Comparison of ENCODE assay signal across 2 cellular contexts in the genomic region with DNA sequence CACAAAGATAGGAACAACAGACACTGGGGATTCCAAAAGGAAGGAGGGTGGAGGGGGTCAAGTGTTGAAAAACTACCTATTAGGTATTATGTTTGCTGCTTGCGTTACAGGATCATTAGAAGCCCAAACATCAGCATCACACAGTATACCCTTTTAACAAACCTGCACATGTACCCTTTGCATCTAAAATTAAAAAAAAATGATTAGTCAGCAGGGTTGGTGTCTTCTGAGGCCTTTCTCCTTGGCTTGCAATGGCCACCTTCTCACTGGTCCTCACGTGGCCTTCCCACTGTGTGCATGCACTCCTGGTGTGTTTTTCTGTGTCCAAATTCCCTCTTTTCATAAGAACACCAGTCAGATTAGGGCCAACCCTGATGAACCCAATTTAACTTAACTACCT.
TF ChIP-seq lines count a peak whose summit lies in the region.

No MANE protein-coding gene starts in this region.

TF ChIP-seq in A549, 52 proteins besides CTCF, POLR2A, EP300 and RAD21 (continued from another document):
- no peak for TF ChIP-seq ESRRA (IDR thresholded peaks at IDR 0.05; ENCODE audit: borderline replicate concordance, low read length)

TF ChIP-seq in K562, 482 proteins besides CTCF, POLR2A, EP300 and RAD21 (continued from another document):
- TF ChIP-seq, protein P1, sequence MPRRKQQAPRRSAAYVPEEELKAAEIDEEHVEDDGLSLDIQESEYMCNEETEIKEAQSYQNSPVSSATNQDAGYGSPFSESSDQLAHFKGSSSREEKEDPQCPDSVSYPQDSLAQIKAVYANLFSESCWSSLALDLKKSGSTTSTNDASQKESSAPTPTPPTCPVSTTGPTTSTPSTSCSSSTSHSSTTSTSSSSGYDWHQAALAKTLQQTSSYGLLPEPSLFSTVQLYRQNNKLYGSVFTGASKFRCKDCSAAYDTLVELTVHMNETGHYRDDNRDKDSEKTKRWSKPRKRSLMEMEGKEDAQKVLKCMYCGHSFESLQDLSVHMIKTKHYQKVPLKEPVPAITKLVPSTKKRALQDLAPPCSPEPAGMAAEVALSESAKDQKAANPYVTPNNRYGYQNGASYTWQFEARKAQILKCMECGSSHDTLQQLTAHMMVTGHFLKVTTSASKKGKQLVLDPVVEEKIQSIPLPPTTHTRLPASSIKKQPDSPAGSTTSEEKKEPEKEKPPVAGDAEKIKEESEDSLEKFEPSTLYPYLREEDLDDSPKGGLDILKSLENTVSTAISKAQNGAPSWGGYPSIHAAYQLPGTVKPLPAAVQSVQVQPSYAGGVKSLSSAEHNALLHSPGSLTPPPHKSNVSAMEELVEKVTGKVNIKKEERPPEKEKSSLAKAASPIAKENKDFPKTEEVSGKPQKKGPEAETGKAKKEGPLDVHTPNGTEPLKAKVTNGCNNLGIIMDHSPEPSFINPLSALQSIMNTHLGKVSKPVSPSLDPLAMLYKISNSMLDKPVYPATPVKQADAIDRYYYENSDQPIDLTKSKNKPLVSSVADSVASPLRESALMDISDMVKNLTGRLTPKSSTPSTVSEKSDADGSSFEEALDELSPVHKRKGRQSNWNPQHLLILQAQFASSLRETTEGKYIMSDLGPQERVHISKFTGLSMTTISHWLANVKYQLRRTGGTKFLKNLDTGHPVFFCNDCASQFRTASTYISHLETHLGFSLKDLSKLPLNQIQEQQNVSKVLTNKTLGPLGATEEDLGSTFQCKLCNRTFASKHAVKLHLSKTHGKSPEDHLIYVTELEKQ (CRISPR knock-in tag; IDR thresholded peaks at IDR 0.05), result no peak
- no peak for TF ChIP-seq ZFPM2 (CRISPR knock-in tag; IDR thresholded peaks at IDR 0.05)
- TF ChIP-seq, protein P2, sequence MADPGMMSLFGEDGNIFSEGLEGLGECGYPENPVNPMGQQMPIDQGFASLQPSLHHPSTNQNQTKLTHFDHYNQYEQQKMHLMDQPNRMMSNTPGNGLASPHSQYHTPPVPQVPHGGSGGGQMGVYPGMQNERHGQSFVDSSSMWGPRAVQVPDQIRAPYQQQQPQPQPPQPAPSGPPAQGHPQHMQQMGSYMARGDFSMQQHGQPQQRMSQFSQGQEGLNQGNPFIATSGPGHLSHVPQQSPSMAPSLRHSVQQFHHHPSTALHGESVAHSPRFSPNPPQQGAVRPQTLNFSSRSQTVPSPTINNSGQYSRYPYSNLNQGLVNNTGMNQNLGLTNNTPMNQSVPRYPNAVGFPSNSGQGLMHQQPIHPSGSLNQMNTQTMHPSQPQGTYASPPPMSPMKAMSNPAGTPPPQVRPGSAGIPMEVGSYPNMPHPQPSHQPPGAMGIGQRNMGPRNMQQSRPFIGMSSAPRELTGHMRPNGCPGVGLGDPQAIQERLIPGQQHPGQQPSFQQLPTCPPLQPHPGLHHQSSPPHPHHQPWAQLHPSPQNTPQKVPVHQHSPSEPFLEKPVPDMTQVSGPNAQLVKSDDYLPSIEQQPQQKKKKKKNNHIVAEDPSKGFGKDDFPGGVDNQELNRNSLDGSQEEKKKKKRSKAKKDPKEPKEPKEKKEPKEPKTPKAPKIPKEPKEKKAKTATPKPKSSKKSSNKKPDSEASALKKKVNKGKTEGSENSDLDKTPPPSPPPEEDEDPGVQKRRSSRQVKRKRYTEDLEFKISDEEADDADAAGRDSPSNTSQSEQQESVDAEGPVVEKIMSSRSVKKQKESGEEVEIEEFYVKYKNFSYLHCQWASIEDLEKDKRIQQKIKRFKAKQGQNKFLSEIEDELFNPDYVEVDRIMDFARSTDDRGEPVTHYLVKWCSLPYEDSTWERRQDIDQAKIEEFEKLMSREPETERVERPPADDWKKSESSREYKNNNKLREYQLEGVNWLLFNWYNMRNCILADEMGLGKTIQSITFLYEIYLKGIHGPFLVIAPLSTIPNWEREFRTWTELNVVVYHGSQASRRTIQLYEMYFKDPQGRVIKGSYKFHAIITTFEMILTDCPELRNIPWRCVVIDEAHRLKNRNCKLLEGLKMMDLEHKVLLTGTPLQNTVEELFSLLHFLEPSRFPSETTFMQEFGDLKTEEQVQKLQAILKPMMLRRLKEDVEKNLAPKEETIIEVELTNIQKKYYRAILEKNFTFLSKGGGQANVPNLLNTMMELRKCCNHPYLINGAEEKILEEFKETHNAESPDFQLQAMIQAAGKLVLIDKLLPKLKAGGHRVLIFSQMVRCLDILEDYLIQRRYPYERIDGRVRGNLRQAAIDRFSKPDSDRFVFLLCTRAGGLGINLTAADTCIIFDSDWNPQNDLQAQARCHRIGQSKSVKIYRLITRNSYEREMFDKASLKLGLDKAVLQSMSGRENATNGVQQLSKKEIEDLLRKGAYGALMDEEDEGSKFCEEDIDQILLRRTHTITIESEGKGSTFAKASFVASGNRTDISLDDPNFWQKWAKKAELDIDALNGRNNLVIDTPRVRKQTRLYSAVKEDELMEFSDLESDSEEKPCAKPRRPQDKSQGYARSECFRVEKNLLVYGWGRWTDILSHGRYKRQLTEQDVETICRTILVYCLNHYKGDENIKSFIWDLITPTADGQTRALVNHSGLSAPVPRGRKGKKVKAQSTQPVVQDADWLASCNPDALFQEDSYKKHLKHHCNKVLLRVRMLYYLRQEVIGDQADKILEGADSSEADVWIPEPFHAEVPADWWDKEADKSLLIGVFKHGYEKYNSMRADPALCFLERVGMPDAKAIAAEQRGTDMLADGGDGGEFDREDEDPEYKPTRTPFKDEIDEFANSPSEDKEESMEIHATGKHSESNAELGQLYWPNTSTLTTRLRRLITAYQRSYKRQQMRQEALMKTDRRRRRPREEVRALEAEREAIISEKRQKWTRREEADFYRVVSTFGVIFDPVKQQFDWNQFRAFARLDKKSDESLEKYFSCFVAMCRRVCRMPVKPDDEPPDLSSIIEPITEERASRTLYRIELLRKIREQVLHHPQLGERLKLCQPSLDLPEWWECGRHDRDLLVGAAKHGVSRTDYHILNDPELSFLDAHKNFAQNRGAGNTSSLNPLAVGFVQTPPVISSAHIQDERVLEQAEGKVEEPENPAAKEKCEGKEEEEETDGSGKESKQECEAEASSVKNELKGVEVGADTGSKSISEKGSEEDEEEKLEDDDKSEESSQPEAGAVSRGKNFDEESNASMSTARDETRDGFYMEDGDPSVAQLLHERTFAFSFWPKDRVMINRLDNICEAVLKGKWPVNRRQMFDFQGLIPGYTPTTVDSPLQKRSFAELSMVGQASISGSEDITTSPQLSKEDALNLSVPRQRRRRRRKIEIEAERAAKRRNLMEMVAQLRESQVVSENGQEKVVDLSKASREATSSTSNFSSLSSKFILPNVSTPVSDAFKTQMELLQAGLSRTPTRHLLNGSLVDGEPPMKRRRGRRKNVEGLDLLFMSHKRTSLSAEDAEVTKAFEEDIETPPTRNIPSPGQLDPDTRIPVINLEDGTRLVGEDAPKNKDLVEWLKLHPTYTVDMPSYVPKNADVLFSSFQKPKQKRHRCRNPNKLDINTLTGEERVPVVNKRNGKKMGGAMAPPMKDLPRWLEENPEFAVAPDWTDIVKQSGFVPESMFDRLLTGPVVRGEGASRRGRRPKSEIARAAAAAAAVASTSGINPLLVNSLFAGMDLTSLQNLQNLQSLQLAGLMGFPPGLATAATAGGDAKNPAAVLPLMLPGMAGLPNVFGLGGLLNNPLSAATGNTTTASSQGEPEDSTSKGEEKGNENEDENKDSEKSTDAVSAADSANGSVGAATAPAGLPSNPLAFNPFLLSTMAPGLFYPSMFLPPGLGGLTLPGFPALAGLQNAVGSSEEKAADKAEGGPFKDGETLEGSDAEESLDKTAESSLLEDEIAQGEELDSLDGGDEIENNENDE (IDR thresholded peaks at IDR 0.05; ENCODE audit: low read depth, low read length), result no peak
- TF ChIP-seq MAFG (tag; conservative IDR thresholded peaks at IDR 0.05), result peak; percentile 64
- no peak for TF ChIP-seq ZNF57 (CRISPR knock-in tag; IDR thresholded peaks at IDR 0.05)
- TF ChIP-seq, protein P3, sequence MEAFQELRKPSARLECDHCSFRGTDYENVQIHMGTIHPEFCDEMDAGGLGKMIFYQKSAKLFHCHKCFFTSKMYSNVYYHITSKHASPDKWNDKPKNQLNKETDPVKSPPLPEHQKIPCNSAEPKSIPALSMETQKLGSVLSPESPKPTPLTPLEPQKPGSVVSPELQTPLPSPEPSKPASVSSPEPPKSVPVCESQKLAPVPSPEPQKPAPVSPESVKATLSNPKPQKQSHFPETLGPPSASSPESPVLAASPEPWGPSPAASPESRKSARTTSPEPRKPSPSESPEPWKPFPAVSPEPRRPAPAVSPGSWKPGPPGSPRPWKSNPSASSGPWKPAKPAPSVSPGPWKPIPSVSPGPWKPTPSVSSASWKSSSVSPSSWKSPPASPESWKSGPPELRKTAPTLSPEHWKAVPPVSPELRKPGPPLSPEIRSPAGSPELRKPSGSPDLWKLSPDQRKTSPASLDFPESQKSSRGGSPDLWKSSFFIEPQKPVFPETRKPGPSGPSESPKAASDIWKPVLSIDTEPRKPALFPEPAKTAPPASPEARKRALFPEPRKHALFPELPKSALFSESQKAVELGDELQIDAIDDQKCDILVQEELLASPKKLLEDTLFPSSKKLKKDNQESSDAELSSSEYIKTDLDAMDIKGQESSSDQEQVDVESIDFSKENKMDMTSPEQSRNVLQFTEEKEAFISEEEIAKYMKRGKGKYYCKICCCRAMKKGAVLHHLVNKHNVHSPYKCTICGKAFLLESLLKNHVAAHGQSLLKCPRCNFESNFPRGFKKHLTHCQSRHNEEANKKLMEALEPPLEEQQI (IDR thresholded peaks at IDR 0.05), result no peak
- no peak for TF ChIP-seq FOXP1 (CRISPR knock-in tag; IDR thresholded peaks at IDR 0.05)
- TF ChIP-seq MAFK (IDR thresholded peaks at IDR 0.05; ENCODE audit: low read length), result peak; percentile 47
- no peak for TF ChIP-seq TSC22D4 (tag; IDR thresholded peaks at IDR 0.05)
- TF ChIP-seq, protein P4, sequence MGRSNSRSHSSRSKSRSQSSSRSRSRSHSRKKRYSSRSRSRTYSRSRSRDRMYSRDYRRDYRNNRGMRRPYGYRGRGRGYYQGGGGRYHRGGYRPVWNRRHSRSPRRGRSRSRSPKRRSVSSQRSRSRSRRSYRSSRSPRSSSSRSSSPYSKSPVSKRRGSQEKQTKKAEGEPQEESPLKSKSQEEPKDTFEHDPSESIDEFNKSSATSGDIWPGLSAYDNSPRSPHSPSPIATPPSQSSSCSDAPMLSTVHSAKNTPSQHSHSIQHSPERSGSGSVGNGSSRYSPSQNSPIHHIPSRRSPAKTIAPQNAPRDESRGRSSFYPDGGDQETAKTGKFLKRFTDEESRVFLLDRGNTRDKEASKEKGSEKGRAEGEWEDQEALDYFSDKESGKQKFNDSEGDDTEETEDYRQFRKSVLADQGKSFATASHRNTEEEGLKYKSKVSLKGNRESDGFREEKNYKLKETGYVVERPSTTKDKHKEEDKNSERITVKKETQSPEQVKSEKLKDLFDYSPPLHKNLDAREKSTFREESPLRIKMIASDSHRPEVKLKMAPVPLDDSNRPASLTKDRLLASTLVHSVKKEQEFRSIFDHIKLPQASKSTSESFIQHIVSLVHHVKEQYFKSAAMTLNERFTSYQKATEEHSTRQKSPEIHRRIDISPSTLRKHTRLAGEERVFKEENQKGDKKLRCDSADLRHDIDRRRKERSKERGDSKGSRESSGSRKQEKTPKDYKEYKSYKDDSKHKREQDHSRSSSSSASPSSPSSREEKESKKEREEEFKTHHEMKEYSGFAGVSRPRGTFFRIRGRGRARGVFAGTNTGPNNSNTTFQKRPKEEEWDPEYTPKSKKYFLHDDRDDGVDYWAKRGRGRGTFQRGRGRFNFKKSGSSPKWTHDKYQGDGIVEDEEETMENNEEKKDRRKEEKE (IDR thresholded peaks at IDR 0.05; ENCODE audit: borderline replicate concordance in 1 of 2, control insufficient read depth in 1 of 2, low read depth in 2 of 2, low read length in 1 of 2), result no peak
- TF ChIP-seq ZNF316 (IDR thresholded peaks at IDR 0.05), result peak; percentile 87
- peak; percentile 76 for TF ChIP-seq MAFF (IDR thresholded peaks at IDR 0.05; ENCODE audit: low read length)
- peak; percentile 78 for TF ChIP-seq C11orf30 (IDR thresholded peaks at IDR 0.05; ENCODE audit: low read depth)
